12 cellular contexts compared by ENCODE assay signal in the genomic region with DNA sequence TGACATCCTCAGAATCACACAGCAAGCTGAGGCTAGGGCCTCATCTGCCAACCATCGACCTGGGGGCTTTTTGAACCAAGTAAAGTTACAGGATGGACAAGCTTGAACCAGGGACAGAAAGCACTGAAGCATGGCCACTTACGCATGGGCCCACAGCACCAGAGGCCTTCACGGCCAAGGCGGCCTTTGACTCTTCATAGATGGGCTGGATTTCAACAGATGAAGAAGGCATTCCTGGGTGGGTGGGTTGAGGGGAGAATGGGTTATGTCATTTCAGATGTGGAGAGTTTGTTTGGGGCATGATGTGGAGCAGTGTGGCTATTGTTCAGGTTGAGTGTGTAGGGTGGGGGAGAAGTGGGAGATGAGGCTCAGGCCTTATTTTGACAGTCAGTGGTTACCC.
DNase-seq lines count a peak whose midpoint lies in the region; ATAC-seq and TF ChIP-seq lines count a peak whose summit lies in the region.
"Had no signal": no experiment of that assay in that cellular context is flagged by ENCODE, and none has a peak within 500 bp of the region (broad histone marks: within the 10 kb centered on the region; RNA-seq: fewer than 3 reads in every experiment).

No MANE protein-coding gene starts in this region.

- peak; percentile 35 for DNase-seq in cardiac septum (ENCODE audit: low spot score)
- DNase-seq in right atrium auricular region (ENCODE audit: low spot score) = no peak
- DNase-seq in ascending aorta (ENCODE audit: low spot score in 2 of 2) = no peak
- no peak for DNase-seq in mesenchymal stem cell
- peak; percentile 7 for DNase-seq in testis
- DNase-seq in NCI-H1417 (lab: John Stamatoyannopoulos, UW) = no peak
- no peak for DNase-seq in NCI-H146 treated with DMSO at 0.1 percent for 48 hours (lab: John Stamatoyannopoulos, UW; ENCODE audit: unreplicated experiment)
- DNase-seq: ACHN, NCI-H1436 treated with DMSO at 0.1 percent for 48 hours, NCI-H2081 treated with DMSO at 0.1 percent for 48 hours, SIG-M5 had no signal

- no peaks in the 10 kb centered on the region for H3K27me3 ChIP-seq in right atrium auricular region
- H3K27me3 ChIP-seq in ascending aorta = no peaks in the 10 kb centered on the region
- H3K27me3 ChIP-seq in mesenchymal stem cell (ENCODE audit: control insufficient read depth in 1 of 2, insufficient read depth in 1 of 2, low read length in 2 of 2) = no peaks in the 10 kb centered on the region
- H3K27me3 ChIP-seq in testis = no peaks in the 10 kb centered on the region

- H4K91ac ChIP-seq in mesenchymal stem cell (ENCODE audit: low read length) = no peak overlapping the region

- no peak for TF ChIP-seq POLR2A in testis (IDR thresholded peaks at IDR 0.05)

- H3K36me3 ChIP-seq in right atrium auricular region = no peaks in the 10 kb centered on the region
- H3K36me3 ChIP-seq in ascending aorta = no peaks in the 10 kb centered on the region
- H3K36me3 ChIP-seq in mesenchymal stem cell (ENCODE audit: control insufficient read depth in 1 of 2, insufficient read depth in 2 of 2, low read depth in 1 of 2, low read length in 2 of 2) = no peaks in the 10 kb centered on the region
- no peaks in the 10 kb centered on the region for H3K36me3 ChIP-seq in testis (ENCODE audit: low read depth, missing control alignments)

- H3K9me3 ChIP-seq in right atrium auricular region (no peaks in the 10 kb centered on the region), ascending aorta (no peaks in the 10 kb centered on the region), mesenchymal stem cell (ENCODE audit: control insufficient read depth, low read length) (no peaks in the 10 kb centered on the region), testis (no peaks in the 10 kb centered on the region)

- H3K4me3 ChIP-seq in right atrium auricular region = no peak overlapping the region
- H3K4me3 ChIP-seq in ascending aorta = no peak overlapping the region
- H3K4me3 ChIP-seq in mesenchymal stem cell (ENCODE audit: insufficient read depth in 1 of 2, low read depth in 1 of 2, low read length in 2 of 2) = no peak overlapping the region
- no peak overlapping the region for H3K4me3 ChIP-seq in testis

- no peak overlapping the region for H2AFZ ChIP-seq in mesenchymal stem cell (ENCODE audit: low read depth, low read length)

- no peak overlapping the region for H2BK120ac ChIP-seq in mesenchymal stem cell (ENCODE audit: low read depth, low read length)

- no peak overlapping the region for H2AK5ac ChIP-seq in mesenchymal stem cell (ENCODE audit: low read length, severe bottlenecking)

- no peaks in the 10 kb centered on the region for H3K79me1 ChIP-seq in mesenchymal stem cell (replicated peaks; ENCODE audit: low read length, poor library complexity, severe bottlenecking)

- H3K9ac ChIP-seq in mesenchymal stem cell (ENCODE audit: low read length) = peak overlapping the region; percentile 47

- H2BK5ac ChIP-seq in mesenchymal stem cell (ENCODE audit: low read depth, low read length, poor library complexity, severe bottlenecking) = no peak overlapping the region

- H3K18ac ChIP-seq in mesenchymal stem cell (ENCODE audit: low read depth in 1 of 2, low read length in 2 of 2) = no peak overlapping the region

- no peak overlapping the region for H3K4ac ChIP-seq in mesenchymal stem cell (ENCODE audit: low read depth in 1 of 2, low read length in 2 of 2)

- H2BK15ac ChIP-seq in mesenchymal stem cell (ENCODE audit: low read depth, poor library complexity, severe bottlenecking) = no peak overlapping the region

- H3K4me2 ChIP-seq in mesenchymal stem cell (ENCODE audit: low read length, poor library complexity, severe bottlenecking) = no peak overlapping the region

- H2BK12ac ChIP-seq in mesenchymal stem cell (ENCODE audit: low read length in 2 of 2) = no peak overlapping the region

- no peak overlapping the region for H4K8ac ChIP-seq in mesenchymal stem cell (ENCODE audit: low read length)

- 89% methylated on average over 4 of the region's 4 CpGs for WGBS in mesenchymal stem cell
- 82 to 84% methylated on average over 4 of the region's 4 CpGs for WGBS in testis, 2 donors

- peak overlapping the region in 1 of 2 donors; percentile 32 for H3K27ac ChIP-seq in right atrium auricular region
- peak overlapping the region; percentile 48 to 63 for H3K27ac ChIP-seq in ascending aorta
- no peak overlapping the region for H3K27ac ChIP-seq in mesenchymal stem cell (ENCODE audit: low read length, poor library complexity, severe bottlenecking)
- no peak overlapping the region for H3K27ac ChIP-seq in testis

- no peak overlapping the region for H3K23ac ChIP-seq in mesenchymal stem cell (ENCODE audit: low read length in 2 of 2)

- TF ChIP-seq CTCF in right atrium auricular region (IDR thresholded peaks at IDR 0.05) = no peak
- no peak for TF ChIP-seq CTCF in ascending aorta (IDR thresholded peaks at IDR 0.05)
- no peak for TF ChIP-seq CTCF in testis (IDR thresholded peaks at IDR 0.05)

- H3K14ac ChIP-seq in mesenchymal stem cell (ENCODE audit: low read length in 2 of 2) = no peak overlapping the region

- intact Hi-C loops in cardiac septum (cut with DNase I) = no loop called here
- intact Hi-C loops in ascending aorta (cut with DNase I) = loop anchor here (5.0 kb wide), 2 partner anchors 62 to 162 kb away; partner anchors contain the start of gene LRRC32
- intact Hi-C loops in testis (cut with DNase I; ENCODE audit: low total_unique reads) = no loop called here

- no peak for ATAC-seq in HG03097 (IDR thresholded peaks at IDR 0.05; ENCODE audit: low FRiP score, unreplicated experiment)

- peaks cover 0 to 44% of the 10 kb centered on the region in 2 donors for H3K4me1 ChIP-seq in right atrium auricular region
- peaks cover 20 to 50% of the 10 kb centered on the region in 2 donors for H3K4me1 ChIP-seq in ascending aorta
- peaks cover 16% of the 10 kb centered on the region for H3K4me1 ChIP-seq in mesenchymal stem cell (ENCODE audit: control insufficient read depth, insufficient read depth, low read depth, low read length)
- peaks cover 13% of the 10 kb centered on the region for H3K4me1 ChIP-seq in testis

Comparison
In these comparisons a context has a peak if more than half of its experiments do, and no peak if none do; other contexts are left out.
1. DNase-seq: peak in cardiac septum (single experiment) and testis (single experiment); none in right atrium auricular region (single experiment), ascending aorta (0 of 2), mesenchymal stem cell (single experiment), NCI-H1417 (0 of 3) and NCI-H146 treated with DMSO at 0.1 percent for 48 hours (single experiment).
2. H3K27ac ChIP-seq: peak in ascending aorta (2 of 2); none in mesenchymal stem cell (single experiment) and testis (0 of 2).